ENCODE assay signal across 8 cellular contexts in the genomic region with DNA sequence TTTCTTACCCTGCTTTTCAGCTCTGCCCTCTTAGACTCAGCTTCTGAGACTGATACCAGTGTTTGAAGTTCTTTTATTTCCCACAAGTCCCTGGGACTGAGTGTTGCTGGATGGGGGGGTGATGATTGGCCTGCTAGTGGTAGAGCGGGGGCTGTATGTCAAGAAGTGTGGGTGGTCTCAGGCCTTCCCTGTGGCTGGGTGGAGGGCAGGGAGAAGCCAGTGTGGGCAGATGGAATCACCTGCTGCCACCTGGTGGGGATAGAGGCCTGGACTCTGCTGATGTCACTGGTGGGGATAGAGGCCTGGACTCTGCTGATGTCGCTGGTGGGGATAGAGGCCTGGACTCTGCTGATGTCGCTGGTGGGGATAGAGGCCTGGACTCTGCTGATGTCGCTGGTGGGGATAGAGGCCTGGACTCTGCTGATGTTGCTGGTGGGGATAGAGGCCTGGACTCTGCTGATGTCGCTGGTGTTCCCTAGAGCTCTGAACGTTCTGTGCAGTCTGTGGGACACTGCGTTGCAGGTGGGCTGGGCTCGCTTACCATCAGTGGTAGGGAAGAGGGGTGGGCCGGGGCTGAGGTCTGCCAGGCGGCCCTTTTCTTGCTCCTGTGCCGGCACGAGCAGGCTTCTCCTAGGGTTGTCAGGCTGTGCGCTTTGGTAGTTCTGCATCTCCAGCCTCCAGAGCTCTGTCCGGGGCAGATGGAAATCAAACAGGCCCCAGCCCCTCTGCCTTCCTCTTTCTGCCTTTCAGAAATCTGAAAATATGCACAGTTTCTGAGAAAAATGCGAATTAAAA.
DNase-seq lines count a peak whose midpoint lies in the region; ATAC-seq and TF ChIP-seq lines count a peak whose summit lies in the region.

No MANE protein-coding gene starts in this region.

- H3K4me3 ChIP-seq in BLaER1 (no peak overlapping the region), hepatocyte (no peak overlapping the region)

- H3K9me3 ChIP-seq in BLaER1, result no peaks in the 10 kb centered on the region
- no peaks in the 10 kb centered on the region for H3K9me3 ChIP-seq in hepatocyte (ENCODE audit: low read depth)

- peaks cover 92% of the 10 kb centered on the region for H3K79me2 ChIP-seq in hepatocyte

- H3K9me2 ChIP-seq in hepatocyte (replicated peaks; ENCODE audit: insufficient read depth), result no peaks in the 10 kb centered on the region

- WGBS in hepatocyte (ENCODE audit: low lambda C conversion rate, missing lambda C conversion rate), result 86% methylated on average over 15 of the region's 15 CpGs

- peak overlapping the region; percentile 80 for H3K4me2 ChIP-seq in BLaER1
- no peak overlapping the region for H3K4me2 ChIP-seq in hepatocyte

- no peak overlapping the region for H2AFZ ChIP-seq in hepatocyte

- peak; percentile 41 for ATAC-seq in GM18868 (IDR thresholded peaks at IDR 0.05; ENCODE audit: unreplicated experiment)

- H4K20me1 ChIP-seq in BLaER1 (peaks cover 95% of the 10 kb centered on the region), hepatocyte (ENCODE audit: insufficient read depth, poor library complexity, severe bottlenecking) (peaks cover 68% of the 10 kb centered on the region)

- H3K27ac ChIP-seq in BLaER1, result no peak overlapping the region
- H3K27ac ChIP-seq in hepatocyte, result no peak overlapping the region

- peaks cover 67% of the 10 kb centered on the region for H3K4me1 ChIP-seq in BLaER1
- peaks cover 12% of the 10 kb centered on the region for H3K4me1 ChIP-seq in hepatocyte (ENCODE audit: insufficient read depth)

- H3K36me3 ChIP-seq in BLaER1, result peaks cover 63% of the 10 kb centered on the region
- no peaks in the 10 kb centered on the region for H3K36me3 ChIP-seq in hepatocyte (replicated peaks; ENCODE audit: insufficient read depth, low read depth)

- DNase-seq in NCI-H460 (ENCODE audit: extremely low read depth, low read depth) (peak; percentile 22), hepatocyte (ENCODE audit: low spot score) (peak; percentile 60), SKM-1 treated with dmso at 0.1 percent for 144 hours (lab: John Stamatoyannopoulos, UW; ENCODE audit: unreplicated experiment) (no peak), AG08395 (ENCODE audit: low spot score) (no peak)
- DNase-seq in activated naive CD4-positive, alpha-beta T cell treated with anti-CD3 and anti-CD28 coated beads, Interleukin-2, amount 50 U/mL, for 16 hours, result peak; percentile 41
- peak; percentile 6 to 15 (median 10) for DNase-seq in stimulated activated CD4-positive, alpha-beta T cell treated with anti-CD3 and anti-CD28 coated beads, TNF-alpha, amount 100 ng/mL, for 4 hours (ENCODE audit: low read depth in 3 of 3)

- TF ChIP-seq CTCF in hepatocyte (IDR thresholded peaks at IDR 0.05; ENCODE audit: poor library complexity), result peak; percentile 55

- H3K27me3 ChIP-seq in BLaER1, result no peaks in the 10 kb centered on the region
- no peaks in the 10 kb centered on the region for H3K27me3 ChIP-seq in hepatocyte

- H3K9ac ChIP-seq in BLaER1, result peak overlapping the region; percentile 32; the same call in 1 of the 2 replicates

Comparison
In these comparisons a context has a peak if more than half of its experiments do, and no peak if none do; other contexts are left out.
1. DNase-seq: peak in NCI-H460 (single experiment), activated naive CD4-positive, alpha-beta T cell treated with anti-CD3 and anti-CD28 coated beads, Interleukin-2, amount 50 U/mL, for 16 hours (single experiment), hepatocyte (single experiment) and stimulated activated CD4-positive, alpha-beta T cell treated with anti-CD3 and anti-CD28 coated beads, TNF-alpha, amount 100 ng/mL, for 4 hours (3 of 3); none in SKM-1 treated with dmso at 0.1 percent for 144 hours (single experiment) and AG08395 (single experiment).